In genomic region chr17:18574137-18574536, GRCh38 we compare ENCODE assay signal across 8 cellular contexts.
DNase-seq lines count a peak whose midpoint lies in the region; TF ChIP-seq lines count a peak whose summit lies in the region.
"Not testable (repeated sequence)": the region's sequence is repeated elsewhere in the genome, so short reads cannot be mapped to it uniquely, and the experiment has no call there.

No MANE protein-coding gene starts in this region.

- H3K56ac ChIP-seq in H9 (ENCODE audit: insufficient read length, low read depth, low read length) = not testable (repeated sequence)

- not testable (repeated sequence) for H3K9me3 Mint-ChIP-seq in H9, endodermal cell

- H3K9me3 ChIP-seq in H9 (ENCODE audit: control insufficient read depth, low read depth, low read length); endodermal cell (ENCODE audit: control insufficient read depth, low read length): not testable (repeated sequence)

- not testable (repeated sequence) for H3K36me3 ChIP-seq in endodermal cell (ENCODE audit: control insufficient read depth, insufficient read depth, low read length)

- H2AFZ ChIP-seq in H9 (ENCODE audit: low read length) = not testable (repeated sequence)

- H4K8ac ChIP-seq in H9 (replicated peaks; ENCODE audit: insufficient read length, low read depth, low read length) = not testable (repeated sequence)

- H3K79me2 ChIP-seq in H9 (ENCODE audit: insufficient read depth, low read length) = not testable (repeated sequence)

- H4K20me1 ChIP-seq in H9 (ENCODE audit: control insufficient read depth, insufficient read depth, insufficient read length) = not testable (repeated sequence)

- H3K79me1 ChIP-seq in H9 (ENCODE audit: insufficient read depth, low read depth, low read length, poor library complexity, severe bottlenecking) = not testable (repeated sequence)

- H3K36me3 Mint-ChIP-seq in H9 (ENCODE audit: insufficient read depth in 1 of 3, low read depth in 3 of 3) = peaks cover 0 to 10% (median 3%) of the 10 kb centered on the region in 3 experiments; a peak in 5 of 7 replicates
- not testable (repeated sequence) for H3K36me3 Mint-ChIP-seq in endodermal cell (ENCODE audit: low read depth)

- not testable (repeated sequence) for H2BK15ac ChIP-seq in H9 (ENCODE audit: low read depth, low read length)

- 0 out of 7 replicates have a peak overlapping the region, but pooled peaks of 1 of the 3 experiments have one; percentile 34 for H3K27ac Mint-ChIP-seq in H9
- H3K27ac Mint-ChIP-seq in endodermal cell = not testable (repeated sequence)

- H3K27ac ChIP-seq in H9 (ENCODE audit: insufficient read length, low read depth, low read length); endodermal cell (ENCODE audit: low read depth, low read length): not testable (repeated sequence)

- H2BK5ac ChIP-seq in H9 (ENCODE audit: insufficient read length, low read length) = not testable (repeated sequence)

- H2BK20ac ChIP-seq in H9 (ENCODE audit: low read depth, low read length, poor library complexity, severe bottlenecking) = not testable (repeated sequence)

- H4K5ac ChIP-seq in H9 (ENCODE audit: insufficient read length, low read depth, low read length) = not testable (repeated sequence)

- H3K4me1 ChIP-seq in H9 (ENCODE audit: insufficient read depth, low read length); endodermal cell (ENCODE audit: control insufficient read depth, insufficient read depth, low read length): not testable (repeated sequence)

- H3K14ac ChIP-seq in H9 (ENCODE audit: insufficient read depth, low read length) = not testable (repeated sequence)

- not testable (repeated sequence) for H4K91ac ChIP-seq in H9 (ENCODE audit: insufficient read length, low read depth, low read length)

- not testable (repeated sequence) for H2BK120ac ChIP-seq in H9 (ENCODE audit: low read depth, low read length, poor library complexity, severe bottlenecking)

- H3K27me3 ChIP-seq in H9 (ENCODE audit: insufficient read depth, low read length); endodermal cell (ENCODE audit: control insufficient read depth, insufficient read depth, low read length, poor library complexity, severe bottlenecking): not testable (repeated sequence)

- not testable (repeated sequence) for H2AK5ac ChIP-seq in H9 (ENCODE audit: insufficient read length, low read length)

- in situ Hi-C loops in astrocyte of the spinal cord (cut with HindIII; ENCODE audit: low sequenced_read_pairs) = not testable (repeated sequence)

- peaks cover 9 to 11% of the 10 kb centered on the region in 2 experiments for H3K4me1 Mint-ChIP-seq in H9
- not testable (repeated sequence) for H3K4me1 Mint-ChIP-seq in endodermal cell

- DNase-seq in EH (ENCODE audit: low read depth) (peak; percentile 33), H9 (peak; percentile 27), M059J (ENCODE audit: low read depth) (peak; percentile 21), astrocyte of the spinal cord (ENCODE audit: low read depth, low spot score) (peak; percentile 15), endodermal cell (peak; percentile 63), fibroblast of pulmonary artery (ENCODE audit: low read depth) (peak; percentile 3), myocyte (ENCODE audit: low read depth) (peak; percentile 13), superior temporal gyrus (ENCODE audit: extremely low spot score) (peak; percentile 1)

- not testable (repeated sequence) for H3K27me3 Mint-ChIP-seq in H9 (ENCODE audit: low read depth); endodermal cell (ENCODE audit: insufficient read depth)

- H3K23me2 ChIP-seq in H9 (ENCODE audit: insufficient read length, low read depth, low read length, poor library complexity, severe bottlenecking) = not testable (repeated sequence)

- H3K23ac ChIP-seq in H9 (ENCODE audit: insufficient read length, low read depth, low read length) = not testable (repeated sequence)

- no CpG with 5 or more reads among the region's 2 CpGs for WGBS in H9 (ENCODE audit: extremely low coverage, insufficient read length, low lambda C conversion rate)
- WGBS in endodermal cell (ENCODE audit: insufficient coverage in 1 of 2, insufficient read length in 1 of 2), 2 experiments = 89% methylated on average over 1 of the region's 2 CpGs; no CpG with 5 or more reads in 1 of the 2 experiments

- not testable (repeated sequence) for H3K4me2 ChIP-seq in H9 (ENCODE audit: insufficient read depth, insufficient read length, low read length)

- H3K4ac ChIP-seq in H9 (ENCODE audit: low read depth, low read length) = not testable (repeated sequence)

- not testable (repeated sequence) for H3K4me3 Mint-ChIP-seq in H9, endodermal cell

- not testable (repeated sequence) for H3K18ac ChIP-seq in H9 (ENCODE audit: insufficient read length, low read depth, low read length)

- H3K9ac ChIP-seq in H9 (ENCODE audit: extremely low read depth, insufficient read length, low read length); endodermal cell (ENCODE audit: extremely low read depth, low read length, poor library complexity, severe bottlenecking): not testable (repeated sequence)

- H3T11ph ChIP-seq in H9 (ENCODE audit: low read length) = not testable (repeated sequence)

- H3K4me3 ChIP-seq in astrocyte of the spinal cord (ENCODE audit: low read depth, low read length); endodermal cell (ENCODE audit: low read length); fibroblast of pulmonary artery (replicated peaks; ENCODE audit: low read depth, low read length): not testable (repeated sequence)

- not testable (repeated sequence) for TF ChIP-seq CTCF in H9 (conservative IDR thresholded peaks at IDR 0.05); astrocyte of the spinal cord (IDR thresholded peaks at IDR 0.05; ENCODE audit: low read depth, low read length); endodermal cell (conservative IDR thresholded peaks at IDR 0.05); fibroblast of pulmonary artery (IDR thresholded peaks at IDR 0.05; ENCODE audit: low read length, missing control alignments)

- H2BK12ac ChIP-seq in H9 (ENCODE audit: insufficient read length, low read depth, low read length) = not testable (repeated sequence)

Comparison
In these comparisons a context has a peak if more than half of its experiments do, and no peak if none do; other contexts are left out.
1. DNase-seq: peak in every context shown above with its lines; median percentile 63 in endodermal cell; 33 in EH; 27 in H9; 21 in M059J; 15 in astrocyte of the spinal cord; 13 in myocyte; 3 in fibroblast of pulmonary artery; 1 in superior temporal gyrus.